Comparison of ENCODE assay signal across 9 cellular contexts in the genomic region with DNA sequence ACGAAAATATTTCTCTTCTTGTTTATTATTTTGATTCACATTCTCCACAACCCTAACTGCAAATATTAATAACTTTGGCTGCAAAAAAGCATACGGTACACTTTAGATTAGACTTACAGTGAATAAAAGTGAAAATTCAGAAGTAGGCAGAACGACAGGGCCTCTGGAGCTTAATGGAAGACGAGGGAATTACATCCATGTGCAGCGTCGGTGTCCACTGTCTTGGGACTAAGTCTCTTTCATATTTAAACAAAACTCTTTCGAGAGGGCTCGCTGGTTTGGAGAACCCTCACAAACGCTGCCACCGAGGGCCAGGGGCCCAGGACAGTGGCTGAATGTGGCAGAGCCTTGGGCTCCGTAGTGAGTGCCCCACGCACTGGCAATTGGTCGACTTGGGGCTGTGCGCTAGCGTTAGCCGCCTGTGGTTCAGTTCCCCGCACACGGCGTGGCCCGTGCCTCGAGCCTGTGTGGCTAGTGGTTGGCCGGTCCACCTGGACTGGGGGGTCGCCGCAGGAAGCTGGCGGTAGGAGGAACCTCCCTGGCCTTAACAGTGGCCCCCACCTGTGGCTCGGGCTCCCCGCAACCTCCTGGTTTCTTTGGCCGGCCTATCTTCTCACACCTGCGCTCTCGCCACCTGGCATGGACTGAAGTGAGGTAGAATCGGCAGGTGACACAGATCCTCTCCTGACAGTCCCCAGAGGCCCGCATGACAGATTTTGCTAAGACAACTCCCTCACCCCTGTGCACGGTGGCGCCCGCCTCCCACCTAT. TPM values are rescaled to one million over a fixed set of nuclear protein-coding genes. Genes with fewer than 3 reads are reported as not detected.
DNase-seq lines count a peak whose midpoint lies in the region; ATAC-seq and TF ChIP-seq lines count a peak whose summit lies in the region.
"Had no signal": no experiment of that assay in that cellular context is flagged by ENCODE, and none has a peak within 500 bp of the region (broad histone marks: within the 10 kb centered on the region; RNA-seq: fewer than 3 reads in every experiment).

No MANE protein-coding gene starts in this region.

- H3K4me1 ChIP-seq in osteoblast (ENCODE audit: insufficient read depth, low read length), result peaks cover 12% of the 10 kb centered on the region

- CTCF ChIA-PET in MCF 10A (lab: Yijun Ruan, JAX), result interaction anchor here (0.6 to 7.5 kb wide), 8 partner anchors 12 to 489 kb away, joined by 3 to 41 read pairs (median 4); no protein-coding TSS in a partner anchor
- CTCF ChIA-PET in HEK293T (lab: Yijun Ruan, JAX), result interaction anchor here (0.7 to 1.3 kb wide), 3 partner anchors 13 to 87 kb away, joined by 3 to 6 read pairs (median 4); no protein-coding TSS in a partner anchor

- BruUV-seq in MCF 10A (replicated peaks; lab: Mats Ljungman, UMichigan), result no TSS peak

- peak overlapping the region; percentile 92 for H3K27ac Mint-ChIP-seq in MCF 10A (ENCODE audit: low read depth, unreplicated experiment)
- H3K27ac Mint-ChIP-seq: effector memory CD8-positive, alpha-beta T cell had no signal

- H3K27ac ChIP-seq in osteoblast (ENCODE audit: low read depth, low read length), result no peak overlapping the region

- no peaks in the 10 kb centered on the region for H3K36me3 ChIP-seq in osteoblast (ENCODE audit: insufficient read depth, low read length)

- H3K79me2 ChIP-seq in osteoblast (ENCODE audit: insufficient read depth, low read length), result no peaks in the 10 kb centered on the region

- peak overlapping the region; percentile 89 for H3K4me2 ChIP-seq in osteoblast (ENCODE audit: insufficient read depth, low read length)

- ATAC-seq in HG02798 (IDR thresholded peaks at IDR 0.05; ENCODE audit: poor library complexity, unreplicated experiment) (no peak), Right ventricle myocardium superior (ENCODE audit: poor library complexity) (no peak)

- H2AFZ ChIP-seq in osteoblast (ENCODE audit: low read length), result peak overlapping the region; percentile 86

- peak overlapping the region; percentile 97 for H3K4me3 Mint-ChIP-seq in MCF 10A (ENCODE audit: unreplicated experiment)

- POLR2A ChIA-PET in MCF 10A (lab: Yijun Ruan, JAX), result interaction anchor here (0.5 to 2.7 kb wide), 13 partner anchors 8 to 572 kb away, joined by 3 to 29 read pairs (median 3); a partner anchor contains a TSS
- POLR2A ChIA-PET in HEK293T (lab: Yijun Ruan, JAX), result interaction anchor here (0.9 to 1.5 kb wide), 5 partner anchors 12 to 482 kb away, joined by 3 to 17 read pairs (median 3); no protein-coding TSS in a partner anchor

- H3K4me1 Mint-ChIP-seq in MCF 10A (ENCODE audit: insufficient read depth, unreplicated experiment), result peaks cover 27% of the 10 kb centered on the region

- peak overlapping the region; percentile 75 for H3K4me3 ChIP-seq in osteoblast (ENCODE audit: insufficient read depth, low read length)

- peaks cover 7% of the 10 kb centered on the region for H3K36me3 Mint-ChIP-seq in MCF 10A (ENCODE audit: insufficient read depth, unreplicated experiment)

- DNase-seq in DMS79 (lab: John Stamatoyannopoulos, UW) (peak; percentile 98), NCI-H1105 treated with DMSO at 0.1 percent for 48 hours (lab: John Stamatoyannopoulos, UW) (peak; percentile 76), MCF 10A (ENCODE audit: unreplicated experiment) (no peak), osteoblast (ENCODE audit: insufficient read length, low spot score, missing footprints) (no peak), MV-4-11 (lab: John Stamatoyannopoulos, UW) (no peak), HEK293T (ENCODE audit: extremely low spot score) (no peak), Right ventricle myocardium superior (no peak)
- DNase-seq: effector memory CD8-positive, alpha-beta T cell had no signal

- no peaks in the 10 kb centered on the region for H4K20me1 ChIP-seq in osteoblast (ENCODE audit: insufficient read depth, low read length)

- no peaks in the 10 kb centered on the region for H3K9me3 ChIP-seq in osteoblast (ENCODE audit: low read depth, low read length)

- intact Hi-C loops in MCF 10A (cut with micrococcal nuclease) (loop anchor here (5.0 kb wide), 2 partner anchors 86 to 281 kb away; no protein-coding TSS in a partner anchor), Right ventricle myocardium superior (cut with DNase I) (loop anchor here (5.0 kb wide), 1 partner anchor 266 kb away; no protein-coding TSS in a partner anchor)

- no peaks in the 10 kb centered on the region for H3K9me3 Mint-ChIP-seq in MCF 10A (ENCODE audit: unreplicated experiment)
- H3K9me3 Mint-ChIP-seq: effector memory CD8-positive, alpha-beta T cell had no signal

- no peak for TF ChIP-seq CTCF in MCF 10A (IDR thresholded peaks at IDR 0.05; ENCODE audit: unreplicated experiment)
- no peak for TF ChIP-seq CTCF in osteoblast (IDR thresholded peaks at IDR 0.05; ENCODE audit: extremely low read depth, low read depth, low read length)

- H3K27me3 ChIP-seq in osteoblast (ENCODE audit: insufficient read depth, low read length), result peaks cover 75% of the 10 kb centered on the region

- H3K27me3 Mint-ChIP-seq in MCF 10A (ENCODE audit: insufficient read depth, unreplicated experiment), result no peaks in the 10 kb centered on the region

TF ChIP-seq in HEK293T, 16 proteins besides CTCF, POLR2A, EP300 and RAD21:
- TF ChIP-seq FOXK2 (IDR thresholded peaks at IDR 0.05) (no peak), ARNT (IDR thresholded peaks at IDR 0.05) (no peak), ELF4 (IDR thresholded peaks at IDR 0.05) (no peak), SUZ12 (IDR thresholded peaks at IDR 0.05) (no peak), FOXM1 (IDR thresholded peaks at IDR 0.05; ENCODE audit: borderline replicate concordance) (no peak), TARDBP (IDR thresholded peaks at IDR 0.05) (no peak), L3MBTL2 (conservative IDR thresholded peaks at IDR 0.05) (no peak), BHLHE40 (IDR thresholded peaks at IDR 0.05; ENCODE audit: borderline replicate concordance) (no peak), NFRKB (IDR thresholded peaks at IDR 0.05) (no peak), HDGF (IDR thresholded peaks at IDR 0.05; ENCODE audit: borderline replicate concordance) (no peak), CTBP1 (IDR thresholded peaks at IDR 0.05; ENCODE audit: borderline replicate concordance) (no peak), FOXA1 (IDR thresholded peaks at IDR 0.05) (no peak)
- TF ChIP-seq, protein P1, sequence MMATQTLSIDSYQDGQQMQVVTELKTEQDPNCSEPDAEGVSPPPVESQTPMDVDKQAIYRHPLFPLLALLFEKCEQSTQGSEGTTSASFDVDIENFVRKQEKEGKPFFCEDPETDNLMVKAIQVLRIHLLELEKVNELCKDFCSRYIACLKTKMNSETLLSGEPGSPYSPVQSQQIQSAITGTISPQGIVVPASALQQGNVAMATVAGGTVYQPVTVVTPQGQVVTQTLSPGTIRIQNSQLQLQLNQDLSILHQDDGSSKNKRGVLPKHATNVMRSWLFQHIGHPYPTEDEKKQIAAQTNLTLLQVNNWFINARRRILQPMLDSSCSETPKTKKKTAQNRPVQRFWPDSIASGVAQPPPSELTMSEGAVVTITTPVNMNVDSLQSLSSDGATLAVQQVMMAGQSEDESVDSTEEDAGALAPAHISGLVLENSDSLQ (IDR thresholded peaks at IDR 0.05), result no peak

RNA-seq across cellular contexts. Expression of a gene that starts 0.7 kb away (rescaled TPM):
- 5.5 and 7.3 TPM in 2 replicates for total RNA-seq in MCF 10A (2022)
- total RNA-seq in osteoblast, result under 0.01 TPM in 1 of 2 replicates, not detected in the other
- total RNA-seq in Right ventricle myocardium superior, result not detected

Comparison
In these comparisons a context has a peak if more than half of its experiments do, and no peak if none do; other contexts are left out.
1. DNase-seq: peak in DMS79 (single experiment) and NCI-H1105 treated with DMSO at 0.1 percent for 48 hours (single experiment); none in MCF 10A (single experiment), osteoblast (single experiment), MV-4-11 (single experiment), HEK293T (single experiment) and Right ventricle myocardium superior (single experiment).